Comparison of ENCODE assay signal across 8 cellular contexts in the genomic region with DNA sequence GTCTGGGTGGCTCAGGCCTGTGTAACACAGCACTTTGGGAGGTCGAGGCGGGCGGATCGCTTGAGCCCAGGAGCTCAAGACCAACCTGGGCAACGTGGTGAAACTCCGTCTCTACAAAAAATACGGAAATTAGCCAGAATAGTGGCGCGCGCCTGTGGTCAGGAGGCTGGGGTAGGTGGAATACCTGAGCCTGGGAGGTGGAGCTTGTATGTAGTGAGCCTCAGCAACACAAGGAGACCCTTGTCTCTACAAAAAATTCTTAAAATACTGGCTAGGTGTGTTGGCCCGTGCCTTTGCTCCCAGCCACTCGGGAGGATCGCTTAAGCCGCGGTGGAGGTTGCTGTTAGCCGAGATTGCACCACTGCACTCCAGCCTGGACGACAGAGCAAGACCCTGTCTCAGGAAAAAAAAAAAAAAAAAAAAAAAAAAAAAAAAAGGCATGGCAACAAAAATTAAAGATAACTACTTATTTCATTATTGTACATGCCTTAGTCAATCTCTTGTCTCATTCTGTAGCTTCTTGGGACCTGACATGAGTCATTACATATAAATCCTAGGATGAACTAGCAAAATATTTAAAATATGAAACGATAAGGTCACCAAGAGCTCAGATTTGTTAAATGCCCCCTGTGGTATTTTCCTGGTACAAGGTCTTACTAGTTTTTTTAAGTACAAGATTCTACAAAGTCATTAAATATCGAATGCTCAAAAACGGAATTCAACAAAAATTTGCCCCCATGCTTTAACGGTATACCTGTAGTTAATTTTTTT. TPM values are rescaled to one million over a fixed set of nuclear protein-coding genes. Genes with fewer than 3 reads are reported as not detected.
A peak's percentile ranks its signal among the peaks of the same experiment; 100 is the strongest.
DNase-seq lines count a peak whose midpoint lies in the region; ATAC-seq and TF ChIP-seq lines count a peak whose summit lies in the region.

No MANE protein-coding gene starts in this region.

- peak overlapping the region; percentile 94 for H3K4me2 ChIP-seq in Loucy (ENCODE audit: low read depth, low read length, poor library complexity, severe bottlenecking)

- ATAC-seq in GM18511 (IDR thresholded peaks at IDR 0.05; ENCODE audit: unreplicated experiment) (peak; percentile 12), right cardiac atrium (no peak), GM18520 (IDR thresholded peaks at IDR 0.05; ENCODE audit: unreplicated experiment) (no peak)

- H3F3A ChIP-seq in Loucy (ENCODE audit: low read depth) = no peaks in the 10 kb centered on the region

- peak; percentile 35 for DNase-seq in activated T-cell treated with anti-CD3 and anti-CD28 coated beads, Interleukin-2, amount 50 U/mL, for 1 hour
- peak in 1 of 3 donors; percentile 63 for DNase-seq in right cardiac atrium
- no peak for DNase-seq in iPS-NIHi7 (ENCODE audit: extremely low spot score)
- DNase-seq in globus pallidus (ENCODE audit: low spot score) = no peak

- H3K9ac ChIP-seq in Loucy (ENCODE audit: low read depth, low read length, poor library complexity, severe bottlenecking) = peak overlapping the region; percentile 95

- intact Hi-C loops in right cardiac atrium (cut with DNase I) = loop anchor here in 1 of 4 donors (2.0 kb wide), 1 partner anchor 45 kb away; the partner anchor contains the start of gene MED17

- H3K4me3 ChIP-seq in Loucy (ENCODE audit: low read length, poor library complexity, severe bottlenecking) (peak overlapping the region; percentile 92), right cardiac atrium (ENCODE audit: low read length) (peak overlapping the region; percentile 65), skin epidermis (peak overlapping the region; percentile 62 to 92 (median 74))

- no peaks in the 10 kb centered on the region for H3K27me3 ChIP-seq in Loucy (ENCODE audit: insufficient read depth, low read length, poor library complexity, severe bottlenecking)
- no peaks in the 10 kb centered on the region for H3K27me3 ChIP-seq in right cardiac atrium (ENCODE audit: control insufficient read depth, insufficient read depth)

- peaks cover 44% of the 10 kb centered on the region for H3K4me1 ChIP-seq in Loucy (ENCODE audit: insufficient read depth, low read length, poor library complexity, severe bottlenecking)
- peaks cover 9% of the 10 kb centered on the region for H3K4me1 ChIP-seq in right cardiac atrium (ENCODE audit: control insufficient read depth, insufficient read depth, low read length)

- peaks cover 60% of the 10 kb centered on the region for H4K20me1 ChIP-seq in Loucy (ENCODE audit: insufficient read depth, low read length, poor library complexity, severe bottlenecking)

- WGBS in right cardiac atrium = 12% methylated on average over 21 of the region's 21 CpGs

- H3K27ac ChIP-seq in right cardiac atrium (ENCODE audit: low read length) (no peak overlapping the region), skin epidermis (peak overlapping the region in 20 of 21 experiments; percentile 28 to 99 (median 96))

- peaks cover 87% of the 10 kb centered on the region for H3K79me2 ChIP-seq in Loucy (ENCODE audit: insufficient read depth, low read length)

- H3K36me3 ChIP-seq in Loucy (ENCODE audit: insufficient read depth, low read length) = peaks cover 39% of the 10 kb centered on the region

- no peaks in the 10 kb centered on the region for H3K9me3 ChIP-seq in Loucy (ENCODE audit: insufficient read depth, low read depth, low read length)
- H3K9me3 ChIP-seq in right cardiac atrium (ENCODE audit: control insufficient read depth, low read length) = no peaks in the 10 kb centered on the region

- no peaks in the 10 kb centered on the region for H3K9me2 ChIP-seq in Loucy (replicated peaks; ENCODE audit: low read depth, low read length)

- TF ChIP-seq CTCF in Loucy (conservative IDR thresholded peaks at IDR 0.05; ENCODE audit: low read length) = no peak

- no peak overlapping the region for H2AFZ ChIP-seq in Loucy (ENCODE audit: low read length)

RNA-seq across cellular contexts. Expression of gene TAF1D, which starts 1.1 kb away (rescaled TPM):
- total RNA-seq in right cardiac atrium = 10 to 100 TPM; 36.3 to 52.1 (median 38.6) TPM
- polyA plus RNA-seq in right cardiac atrium = 36.2 TPM

RNA-seq across cellular contexts. Expression of gene C11orf54, which starts 1.3 kb away (rescaled TPM):
- total RNA-seq in right cardiac atrium = 10 to 100 TPM; 28.0 to 36.9 (median 33.4) TPM
- 23.0 TPM for polyA plus RNA-seq in right cardiac atrium

RNA-seq across cellular contexts. Expression of gene MED17, which starts 43.9 kb away (rescaled TPM):
- total RNA-seq in right cardiac atrium = 10 to 100 TPM; 19.8 to 25.1 (median 22.8) TPM
- 14.7 TPM for polyA plus RNA-seq in right cardiac atrium
